8 cellular contexts compared by ENCODE assay signal in genomic region chr19:13781547-13781946, GRCh38. TPM values are rescaled to one million over a fixed set of nuclear protein-coding genes. Genes with fewer than 3 reads are reported as not detected.
DNase-seq lines count a peak whose midpoint lies in the region; ATAC-seq and TF ChIP-seq lines count a peak whose summit lies in the region.

No MANE protein-coding gene starts in this region.

- no peak overlapping the region for H3K4me2 ChIP-seq in Karpas-422 (ENCODE audit: low read depth, low read length, poor library complexity, severe bottlenecking)

- H3K4me1 ChIP-seq in left lung, result peaks cover 3 to 37% of the 10 kb centered on the region in 2 donors
- peaks cover 22% of the 10 kb centered on the region for H3K4me1 ChIP-seq in Karpas-422 (ENCODE audit: low read length)

- peak overlapping the region; percentile 65 to 78 for H3K27ac ChIP-seq in left lung
- no peak overlapping the region for H3K27ac ChIP-seq in Karpas-422 (ENCODE audit: low read length)

- ATAC-seq in left lung (peak; percentile 88), GM21447 (IDR thresholded peaks at IDR 0.05; ENCODE audit: unreplicated experiment) (no peak), HG03571 (IDR thresholded peaks at IDR 0.05; ENCODE audit: unreplicated experiment) (no peak)

- no peaks in the 10 kb centered on the region for H3K9me3 ChIP-seq in left lung
- no peaks in the 10 kb centered on the region for H3K9me3 ChIP-seq in Karpas-422 (ENCODE audit: low read length)

- no peaks in the 10 kb centered on the region for H4K20me1 ChIP-seq in Karpas-422 (ENCODE audit: insufficient read depth, low read depth, low read length)

- H3K79me2 ChIP-seq in Karpas-422 (ENCODE audit: low read length), result peaks cover 2% of the 10 kb centered on the region

- H3K27me3 ChIP-seq in left lung (no peaks in the 10 kb centered on the region), Karpas-422 (ENCODE audit: low read length) (no peaks in the 10 kb centered on the region)

- DNase-seq in CD1c-positive myeloid dendritic cell (ENCODE audit: extremely low spot score), result peak; percentile 11
- peak; percentile 7 for DNase-seq in NCI-H128 (lab: John Stamatoyannopoulos, UW; ENCODE audit: unreplicated experiment)
- peak; percentile 92 to 93 for DNase-seq in cardiac fibroblast (ENCODE audit: low read depth in 2 of 2)
- DNase-seq in left lung, result peak in 1 of 2 donors; percentile 83
- DNase-seq in kidney glomerular epithelial cell (lab: John Stamatoyannopoulos, UW), result no peak
- no peak for DNase-seq in Karpas-422

- H3K36me3 ChIP-seq in left lung (peaks cover 0 to 27% of the 10 kb centered on the region in 2 donors), Karpas-422 (ENCODE audit: insufficient read depth, low read length) (0 out of 2 replicates have a peak, but pooled peaks cover 8% of the 10 kb centered on the region)

- no peak for TF ChIP-seq CTCF in cardiac fibroblast (IDR thresholded peaks at IDR 0.05; ENCODE audit: low read depth, low read length)
- no peak for TF ChIP-seq CTCF in left lung (IDR thresholded peaks at IDR 0.05)

- intact Hi-C loops in left lung (cut with DNase I), result loop anchor here in 1 of 2 donors (5.0 kb wide), 1 partner anchor 81 kb away; no protein-coding TSS in a partner anchor

- no peak overlapping the region for H2AFZ ChIP-seq in Karpas-422 (ENCODE audit: low read length)

- no peak overlapping the region for H3K9ac ChIP-seq in Karpas-422 (ENCODE audit: low read length)

- no peaks in the 10 kb centered on the region for H3K9me2 ChIP-seq in Karpas-422 (replicated peaks; ENCODE audit: insufficient read depth, low read length)

- no peak overlapping the region for H3K4me3 ChIP-seq in cardiac fibroblast (replicated peaks in 1 of 2; ENCODE audit: low read depth in 2 of 2, low read length in 2 of 2)
- H3K4me3 ChIP-seq in left lung, result no peak overlapping the region
- no peak overlapping the region for H3K4me3 ChIP-seq in Karpas-422 (ENCODE audit: low read length)

RNA-seq across cellular contexts. Expression of gene C19orf53, which starts 7.3 kb away (rescaled TPM):
- 10 to 100 TPM; 64.8 to 77.0 TPM for total RNA-seq in left lung
- 117 and 158 TPM in 2 replicates for total RNA-seq in Karpas-422 (2014; rRNA removed; shearing (Covaris generic); ENCODE audit: low replicate concordance)

RNA-seq across cellular contexts. Expression of gene ZSWIM4, which starts 13.7 kb away (rescaled TPM):
- 10 to 100 TPM in 1 of 2 donors, 1 to 10 TPM in 1; 6.6 to 14.3 TPM for total RNA-seq in left lung
- 6.8 and 7.3 TPM in 2 replicates for total RNA-seq in Karpas-422 (2014; rRNA removed; shearing (Covaris generic); ENCODE audit: low replicate concordance)

RNA-seq across cellular contexts. Expression of gene MRI1, which starts 17.2 kb away (rescaled TPM):
- 10 to 100 TPM; 29.0 TPM for total RNA-seq in left lung
- 33.4 and 78.9 TPM in 2 replicates for total RNA-seq in Karpas-422 (2014; rRNA removed; shearing (Covaris generic); ENCODE audit: low replicate concordance)

Comparison
In these comparisons a context has a peak if more than half of its experiments do, and no peak if none do; other contexts are left out.
1. DNase-seq: peak in CD1c-positive myeloid dendritic cell (single experiment), NCI-H128 (single experiment) and cardiac fibroblast (2 of 2); none in kidney glomerular epithelial cell (single experiment) and Karpas-422 (single experiment).